Comparison of ENCODE assay signal across 27 cellular contexts in the genomic region with DNA sequence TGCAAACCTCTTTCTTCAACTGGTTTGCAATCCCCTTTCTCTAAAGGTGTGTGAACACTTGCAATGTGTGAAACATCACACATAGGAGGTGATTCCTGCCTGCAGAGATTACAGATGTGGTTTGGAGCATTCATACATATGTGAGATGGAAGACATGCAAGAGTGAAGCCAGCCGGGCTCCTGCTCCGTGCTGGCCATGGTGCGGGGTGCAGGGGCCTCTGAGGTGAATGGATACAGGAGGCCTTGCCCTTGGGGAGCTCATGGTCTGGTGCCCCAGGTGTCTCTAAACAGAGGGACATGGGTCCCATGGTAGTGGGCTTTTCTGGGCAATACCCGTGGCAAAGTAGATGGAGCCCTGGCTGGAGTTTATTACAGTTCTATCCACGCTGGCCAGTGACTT. TPM values are rescaled to one million over a fixed set of nuclear protein-coding genes. Genes with fewer than 3 reads are reported as not detected.
"Had no signal": no experiment of that assay in that cellular context is flagged by ENCODE, and none has a peak within 500 bp of the region (broad histone marks: within the 10 kb centered on the region; RNA-seq: fewer than 3 reads in every experiment).

No MANE protein-coding gene starts in this region.

- H3K4me3 ChIP-seq: stomach, suprapubic skin, testis, thoracic aorta, thyroid gland, tibial artery, tibial nerve, transverse colon, upper lobe of left lung, upper lobe of right lung, uterus, vagina had no signal

- H3K9me3 ChIP-seq: testis, thoracic aorta, thyroid gland, tibial artery, transverse colon, upper lobe of left lung, upper lobe of right lung, uterus, vagina had no signal

- DNase-seq: stimulated activated CD4-positive, alpha-beta T cell treated with anti-CD3 and anti-CD28 coated beads, Interleukin-2, amount 100 ng/mL, for 48 hours; stimulated activated CD4-positive, alpha-beta T cell treated with anti-CD3 and anti-CD28 coated beads, Interleukin-4, amount 100 ng/mL, for 1 hour; stimulated activated CD4-positive, alpha-beta T cell treated with anti-CD3 and anti-CD28 coated beads, Interleukin-4, amount 100 ng/mL, for 24 hours; stimulated activated CD4-positive, alpha-beta T cell treated with anti-CD3 and anti-CD28 coated beads, Interleukin-4, amount 100 ng/mL, for 4 hours; stimulated activated CD8-positive, alpha-beta memory T cell treated with anti-CD3 and anti-CD28 coated beads, Interleukin-4, amount 100 ng/mL, for 48 hours; stimulated activated naive B cell treated with anti-CD40 and anti-IgM and Interleukin-4, amounts not matched to agents 10 μg/mL and 1 μg/mL and 100 μg/mL, for 72 hours; stimulated activated naive CD4-positive, alpha-beta T cell; stimulated activated naive CD4-positive, alpha-beta T cell treated with Interleukin-2 at 50 U/mL for 16 hours; stimulated activated naive CD8-positive, alpha-beta T cell treated with anti-CD3 and anti-CD28 coated beads, Interleukin-15, amount 100 ng/mL, for 72 hours; stimulated activated naive CD8-positive, alpha-beta T cell treated with anti-CD3 and anti-CD28 coated beads, Interleukin-15, Interleukin-2, amounts not matched to agents 100 U/mL and 50 U/mL, for 24 hours; stomach; substantia nigra; testis; thyroid gland; tibial artery; transverse colon; trophoblast cell; upper lobe of right lung; uterus had no signal

- H3K4me1 ChIP-seq: stomach, suprapubic skin, testis, thyroid gland, tibial artery, tibial nerve, transverse colon, upper lobe of left lung, upper lobe of right lung, uterus, vagina had no signal

- FAIRE-seq: urothelium cell line had no signal

- H3K36me3 ChIP-seq: stomach, suprapubic skin, thoracic aorta, thyroid gland, tibial artery, tibial nerve, transverse colon, upper lobe of left lung, upper lobe of right lung, uterus, vagina had no signal

- H3K27me3 ChIP-seq: testis, thyroid gland, upper lobe of left lung, uterus, vagina had no signal

- ATAC-seq: stimulated activated effector memory CD8-positive, alpha-beta T cell treated with anti-CD3 and anti-CD28 coated beads, Interleukin-12 subunit alpha, Interleukin-12 subunit beta, amount 100 ng/mL, for 72 hours; stimulated activated memory B cell treated with anti-CD40 and anti-IgM and Interleukin-4, amounts not matched to agents 10 μg/mL and 1 μg/mL and 100 μg/mL, for 72 hours; stimulated activated naive B cell treated with anti-CD40 and anti-IgM and Interleukin-4, amounts not matched to agents 10 μg/mL and 1 μg/mL and 100 μg/mL, for 72 hours; stimulated activated naive CD8-positive, alpha-beta T cell treated with anti-CD3 and anti-CD28 coated beads, Interleukin-15, amount 100 ng/mL, for 72 hours; stimulated activated naive CD8-positive, alpha-beta T cell treated with anti-CD3 and anti-CD28 coated beads, Interleukin-15, Interleukin-2, amounts not matched to agents 100 U/mL and 50 U/mL, for 24 hours; upper lobe of right lung had no signal

- H3K27ac ChIP-seq: stomach, suprapubic skin, testis, thoracic aorta, thyroid gland, tibial artery, tibial nerve, transverse colon, upper lobe of left lung, upper lobe of right lung, uterus, vagina had no signal

RNA-seq across cellular contexts. Expression of a gene that starts 6.0 kb away (rescaled TPM):
- total RNA-seq: thoracic aorta, thyroid gland, transverse colon had no signal
